In genomic region chr6:27669278-27669797, GRCh38 we compare ENCODE assay signal across 8 cellular contexts.
DNase-seq lines count a peak whose midpoint lies in the region; ATAC-seq and TF ChIP-seq lines count a peak whose summit lies in the region.

No MANE protein-coding gene starts in this region.

- peaks cover 80% of the 10 kb centered on the region for H3K27me3 Mint-ChIP-seq in activated naive CD4-positive, alpha-beta T cell treated with anti-CD3 and anti-CD28 coated beads for 36 hours (ENCODE audit: low read depth)

- H3K9me3 Mint-ChIP-seq in activated naive CD4-positive, alpha-beta T cell treated with anti-CD3 and anti-CD28 coated beads for 36 hours: no peaks in the 10 kb centered on the region

- peak overlapping the region; percentile 74 for H2AFZ ChIP-seq in PC-9

- no peaks in the 10 kb centered on the region for H3K79me2 ChIP-seq in PC-9 (ENCODE audit: low read depth)

- POLR2A ChIA-PET in PC-9 (lab: Charles Lee; ENCODE audit: unreplicated experiment): no interaction called here

- peak overlapping the region; percentile 62 for H3K4me3 Mint-ChIP-seq in activated naive CD4-positive, alpha-beta T cell treated with anti-CD3 and anti-CD28 coated beads for 36 hours

- peak overlapping the region in 1 of 5 donors; percentile 47 for H3K9ac ChIP-seq in subcutaneous abdominal adipose tissue (ENCODE audit: low read length in 5 of 5)

- H3K4me1 Mint-ChIP-seq in activated naive CD4-positive, alpha-beta T cell treated with anti-CD3 and anti-CD28 coated beads for 36 hours (ENCODE audit: low read depth): peaks cover 36% of the 10 kb centered on the region

- peak; percentile 39 for DNase-seq in activated naive CD4-positive, alpha-beta T cell treated with anti-CD3 and anti-CD28 coated beads for 36 hours
- DNase-seq in activated naive CD4-positive, alpha-beta T cell treated with anti-CD3 and anti-CD28 coated beads, Interleukin-2, amount 50 U/mL, for 16 hours: no peak
- DNase-seq in PC-9: peak; percentile 16 to 39
- peak; percentile 47 for DNase-seq in epithelial cell of esophagus (ENCODE audit: low read depth)
- DNase-seq in LoVo (ENCODE audit: low spot score): no peak

- peak overlapping the region; percentile 11 for H3K27ac Mint-ChIP-seq in activated naive CD4-positive, alpha-beta T cell treated with anti-CD3 and anti-CD28 coated beads for 36 hours

- ATAC-seq in GM19395 (IDR thresholded peaks at IDR 0.05; ENCODE audit: unreplicated experiment): no peak
- ATAC-seq in GM21528 (IDR thresholded peaks at IDR 0.05; ENCODE audit: low FRiP score, unreplicated experiment): no peak

- peaks cover 56% of the 10 kb centered on the region for H3F3A ChIP-seq in PC-9 (ENCODE audit: insufficient read depth, low read depth)

- no peaks in the 10 kb centered on the region for H3K9me2 ChIP-seq in PC-9 (ENCODE audit: insufficient read depth)

- CTCF ChIA-PET in activated naive CD4-positive, alpha-beta T cell treated with anti-CD3 and anti-CD28 coated beads for 36 hours (lab: Charles Lee): interaction anchor here (1.1 to 1.5 kb wide), 2 partner anchors 19 to 60 kb away, joined by 3 to 4 read pairs; no protein-coding TSS in a partner anchor
- CTCF ChIA-PET in PC-9 (lab: Charles Lee): no interaction called here

- H3K27me3 ChIP-seq in PC-9 (ENCODE audit: insufficient read depth, low read depth): no peaks in the 10 kb centered on the region
- H3K27me3 ChIP-seq in subcutaneous abdominal adipose tissue (ENCODE audit: control insufficient read depth in 5 of 5, insufficient read depth in 4 of 5, low read length in 5 of 5): peaks cover 0 to 39% (median 20%) of the 10 kb centered on the region in 5 donors

- intact Hi-C loops in activated naive CD4-positive, alpha-beta T cell treated with anti-CD3 and anti-CD28 coated beads for 36 hours (cut with micrococcal nuclease): loop anchor here (2.0 to 5.0 kb wide), 4 partner anchors 17 to 492 kb away; no protein-coding TSS in a partner anchor
- intact Hi-C loops in PC-9 (cut with micrococcal nuclease; ENCODE audit: unreplicated experiment): loop anchor here (2.0 to 5.0 kb wide), 3 partner anchors 37 to 439 kb away; no protein-coding TSS in a partner anchor

- TF ChIP-seq CTCF in PC-9 (conservative IDR thresholded peaks at IDR 0.05) (no peak), epithelial cell of esophagus (IDR thresholded peaks at IDR 0.05; ENCODE audit: insufficient read depth, low read depth, low read length, missing control alignments) (no peak)

- no peaks in the 10 kb centered on the region for H3K36me3 Mint-ChIP-seq in activated naive CD4-positive, alpha-beta T cell treated with anti-CD3 and anti-CD28 coated beads for 36 hours (ENCODE audit: low read depth)

- H3K4me2 ChIP-seq in PC-9: peak overlapping the region; percentile 85

- BruUV-seq in PC-9 (replicated peaks; lab: Mats Ljungman, UMichigan): no TSS peak

- H3K9me3 ChIP-seq in PC-9 (ENCODE audit: insufficient read depth, low read depth): no peaks in the 10 kb centered on the region
- H3K9me3 ChIP-seq in subcutaneous abdominal adipose tissue (ENCODE audit: control insufficient read depth in 5 of 5, low read length in 5 of 5): no peaks in the 10 kb centered on the region

- H3K4me1 ChIP-seq in PC-9 (replicated peaks; ENCODE audit: insufficient read depth) (peaks cover 40% of the 10 kb centered on the region), subcutaneous abdominal adipose tissue (ENCODE audit: control insufficient read depth in 5 of 5, insufficient read depth in 5 of 5, low read length in 5 of 5) (peaks cover 0 to 50% (median 36%) of the 10 kb centered on the region in 5 donors)

- H3K27ac ChIP-seq in PC-9 (peak overlapping the region; percentile 52), subcutaneous abdominal adipose tissue (ENCODE audit: low read depth, low read length) (no peak overlapping the region)

- H3K4me3 ChIP-seq in PC-9 (peak overlapping the region; percentile 85), epithelial cell of esophagus (ENCODE audit: low read length) (peak overlapping the region; percentile 47), subcutaneous abdominal adipose tissue (ENCODE audit: low read depth in 1 of 5, low read length in 5 of 5) (peak overlapping the region; percentile 15 to 66 (median 43))

- H3K36me3 ChIP-seq in PC-9 (ENCODE audit: low read depth): no peaks in the 10 kb centered on the region
- no peaks in the 10 kb centered on the region for H3K36me3 ChIP-seq in subcutaneous abdominal adipose tissue (ENCODE audit: control insufficient read depth in 5 of 5, insufficient read depth in 5 of 5, low read length in 5 of 5)

- H4K20me1 ChIP-seq in PC-9 (ENCODE audit: insufficient read depth): no peaks in the 10 kb centered on the region

Comparison
In these comparisons a context has a peak if more than half of its experiments do, and no peak if none do; other contexts are left out.
1. DNase-seq: peak in activated naive CD4-positive, alpha-beta T cell treated with anti-CD3 and anti-CD28 coated beads for 36 hours (single experiment), PC-9 (2 of 2) and epithelial cell of esophagus (single experiment); none in activated naive CD4-positive, alpha-beta T cell treated with anti-CD3 and anti-CD28 coated beads, Interleukin-2, amount 50 U/mL, for 16 hours (single experiment) and LoVo (single experiment).
2. Peak in every context shown above with its lines, with median percentiles within 50 percentile points of each other: H3K4me3 ChIP-seq.